1 cellular context compared by ENCODE assay signal in genomic region chr5:78577051-78577807, GRCh38.
TF ChIP-seq lines count a peak whose summit lies in the region.

No MANE protein-coding gene starts in this region.

TF ChIP-seq in A549, 52 proteins besides CTCF, POLR2A, EP300 and RAD21 (continued from another document):
- TF ChIP-seq ELK1 (IDR thresholded peaks at IDR 0.05; ENCODE audit: low read depth, low read length) (no peak), RNF2 (IDR thresholded peaks at IDR 0.05; ENCODE audit: borderline replicate concordance, low read depth) (no peak), USF2 (IDR thresholded peaks at IDR 0.05) (no peak), TFCP2L1 (CRISPR knock-in tag; IDR thresholded peaks at IDR 0.05) (no peak), FOXS1 (CRISPR knock-in tag; IDR thresholded peaks at IDR 0.05) (no peak), ZSCAN20 (CRISPR knock-in tag; IDR thresholded peaks at IDR 0.05) (no peak), RCOR1 (IDR thresholded peaks at IDR 0.05; ENCODE audit: low read depth, low read length) (no peak)
TF ChIP-seq in A549: peak in this region for 0.
